ENCODE assay signal across 10 cellular contexts in genomic region chr3:48468329-48468731, GRCh38. TPM values are rescaled to one million over a fixed set of nuclear protein-coding genes. Genes with fewer than 3 reads are reported as not detected.
A peak's percentile ranks its signal among the peaks of the same experiment; 100 is the strongest.
DNase-seq lines count a peak whose midpoint lies in the region; ATAC-seq and TF ChIP-seq lines count a peak whose summit lies in the region.
"Had no signal": no experiment of that assay in that cellular context is flagged by ENCODE, and none has a peak within 500 bp of the region (broad histone marks: within the 10 kb centered on the region; RNA-seq: fewer than 3 reads in every experiment).

No MANE protein-coding gene starts in this region.

- peak overlapping the region; percentile 93 for H3K9ac ChIP-seq in adipocyte (ENCODE audit: low read length)

- DNase-seq in heart left ventricle (no peak), left cardiac atrium (no peak), adipocyte (ENCODE audit: low read depth) (no peak), uterus (no peak), NCI-H510A (lab: John Stamatoyannopoulos, UW) (no peak), mesenteric fat pad (ENCODE audit: low spot score) (no peak)
- DNase-seq: activated CD4-positive, alpha-beta T cell treated with anti-CD3 and anti-CD28 coated beads, Interleukin-2, amount 50 U/mL, for 48 hours; stimulated activated naive CD4-positive, alpha-beta T cell had no signal

- 44 to 71% (median 61%) methylated on average over 3 to 8 of the region's 8 CpGs for WGBS in heart left ventricle, 4 donors

- peak overlapping the region in 3 of 12 donors; percentile 6 to 71 (median 64) for H3K4me3 ChIP-seq in heart left ventricle
- no peak overlapping the region for H3K4me3 ChIP-seq in adipocyte (ENCODE audit: low read length)
- H3K4me3 ChIP-seq in muscle layer of duodenum (ENCODE audit: low read depth in 1 of 2, low read length in 2 of 2), result no peak overlapping the region
- H3K4me3 ChIP-seq in uterus, result no peak overlapping the region

- intact Hi-C loops in heart left ventricle (cut with DNase I) (loop anchor here in 6 of 10 donors (5.0 to 10.0 kb wide), 3 partner anchors 34 to 166 kb away; partner anchors contain the start of genes SHISA5 (in 4 of the 6) and SLC26A6 (in 1 of the 6)), left cardiac atrium (cut with DNase I) (loop anchor here in 1 of 2 donors (5.0 kb wide), 1 partner anchor 34 kb away; the partner anchor contains the start of gene SHISA5), uterus (cut with DNase I; ENCODE audit: low total_unique reads) (loop anchor here (5.0 kb wide), 1 partner anchor 79 kb away; no protein-coding TSS in a partner anchor)

- H3K27ac ChIP-seq in heart left ventricle, result peak overlapping the region in 11 of 12 donors; percentile 44 to 100 (median 99)
- peak overlapping the region; percentile 99 for H3K27ac ChIP-seq in muscle layer of duodenum (ENCODE audit: low read length)
- H3K27ac ChIP-seq in uterus, result peak overlapping the region; percentile 99 to 100

- H3K36me3 ChIP-seq in heart left ventricle, result peaks cover 0 to 45% (median 19%) of the 10 kb centered on the region in 9 donors
- peaks cover 27% of the 10 kb centered on the region for H3K36me3 ChIP-seq in adipocyte (ENCODE audit: control insufficient read depth, insufficient read depth, low read length, severe bottlenecking)
- H3K36me3 ChIP-seq in muscle layer of duodenum (ENCODE audit: control insufficient read depth in 1 of 2, insufficient read depth in 2 of 2, low read length in 2 of 2), result peaks cover 18 to 45% of the 10 kb centered on the region in 2 donors
- no peaks in the 10 kb centered on the region for H3K36me3 ChIP-seq in uterus

- H3K4me1 ChIP-seq in heart left ventricle (peaks cover 17 to 82% (median 74%) of the 10 kb centered on the region in 12 donors), adipocyte (ENCODE audit: control insufficient read depth, insufficient read depth, low read length) (peaks cover 37% of the 10 kb centered on the region), muscle layer of duodenum (ENCODE audit: control insufficient read depth in 1 of 2, insufficient read depth in 2 of 2, low read length in 2 of 2) (peaks cover 28 to 68% of the 10 kb centered on the region in 2 donors), uterus (peaks cover 10 to 28% of the 10 kb centered on the region in 2 donors)

- H3K9me3 ChIP-seq in heart left ventricle, result no peaks in the 10 kb centered on the region
- H3K9me3 ChIP-seq in adipocyte (ENCODE audit: control insufficient read depth, low read length), result no peaks in the 10 kb centered on the region
- no peaks in the 10 kb centered on the region for H3K9me3 ChIP-seq in muscle layer of duodenum (ENCODE audit: control insufficient read depth in 1 of 2, low read length in 2 of 2)
- no peaks in the 10 kb centered on the region for H3K9me3 ChIP-seq in uterus

- TF ChIP-seq POLR2A in heart left ventricle (IDR thresholded peaks at IDR 0.05), result no peak
- no peak for TF ChIP-seq POLR2A in uterus (IDR thresholded peaks at IDR 0.05)

- ATAC-seq in heart left ventricle (no peak), left cardiac atrium (no peak), HG02798 (IDR thresholded peaks at IDR 0.05; ENCODE audit: poor library complexity, unreplicated experiment) (no peak)

- TF ChIP-seq CTCF in heart left ventricle (IDR thresholded peaks at IDR 0.05), result no peak
- TF ChIP-seq CTCF in uterus (IDR thresholded peaks at IDR 0.05), result no peak

- H3K27me3 ChIP-seq in heart left ventricle (no peaks in the 10 kb centered on the region), adipocyte (replicated peaks; ENCODE audit: control insufficient read depth, insufficient read depth, low read length) (no peaks in the 10 kb centered on the region), muscle layer of duodenum (ENCODE audit: low read depth, low read length) (no peaks in the 10 kb centered on the region), uterus (no peaks in the 10 kb centered on the region)

RNA-seq across cellular contexts. Expression of gene ATRIP, which starts 21.8 kb away (rescaled TPM):
- total RNA-seq in heart left ventricle, result 1 to 10 TPM; 2.1 to 5.0 (median 3.6) TPM
- polyA plus RNA-seq in heart left ventricle, result 1 to 10 TPM; 2.6 to 5.1 TPM
- 1 to 10 TPM; 3.9 to 5.7 TPM for total RNA-seq in left cardiac atrium
- total RNA-seq in uterus, result 10 to 100 TPM in 1 of 4 donors, 1 to 10 TPM in 3; 5.3 to 11.5 (median 7.5) TPM
- total RNA-seq in mesenteric fat pad, result 7.2 TPM

RNA-seq across cellular contexts. Expression of gene TMA7, which starts 28.3 kb away (rescaled TPM):
- total RNA-seq in heart left ventricle (100 to 1,000 TPM; 177 to 284 (median 198) TPM), left cardiac atrium (100 to 1,000 TPM; 190 to 238 TPM), uterus (100 to 1,000 TPM in 3 of 4 donors, 10 to 100 TPM in 1; 94.8 to 195 (median 141) TPM), mesenteric fat pad (144 TPM)
- 100 to 1,000 TPM; 289 to 733 TPM for polyA plus RNA-seq in heart left ventricle

RNA-seq across cellular contexts. Expression of gene CCDC51, which starts 28.4 kb away (rescaled TPM):
- total RNA-seq in heart left ventricle, result 10 to 100 TPM in 6 of 9 donors, 1 to 10 TPM in 3; 8.2 to 14.8 (median 11.6) TPM
- polyA plus RNA-seq in heart left ventricle, result 10 to 100 TPM in 1 of 2 donors, 1 to 10 TPM in 1; 9.3 to 13.5 TPM
- total RNA-seq in left cardiac atrium, result 10 to 100 TPM in 1 of 2 donors, 1 to 10 TPM in 1; 7.0 to 10.9 TPM
- total RNA-seq in uterus, result 10 to 100 TPM in 2 of 4 donors, 1 to 10 TPM in 2; 2.6 to 11.1 (median 7.8) TPM
- 11.6 TPM for total RNA-seq in mesenteric fat pad

RNA-seq across cellular contexts. Expression of gene SHISA5, which starts 35.6 kb away (rescaled TPM):
- total RNA-seq in heart left ventricle, result 100 to 1,000 TPM in 2 of 9 donors, 10 to 100 TPM in 7; 38.6 to 124 (median 54.6) TPM
- 10 to 100 TPM; 25.8 to 68.5 TPM for polyA plus RNA-seq in heart left ventricle
- total RNA-seq in left cardiac atrium, result 100 to 1,000 TPM in 1 of 2 donors, 10 to 100 TPM in 1; 73.3 to 108 TPM
- total RNA-seq in uterus, result 100 to 1,000 TPM in 1 of 4 donors, 10 to 100 TPM in 3; 52.4 to 210 (median 72.8) TPM
- 170 TPM for total RNA-seq in mesenteric fat pad

RNA-seq across cellular contexts. Expression of gene PLXNB1, which starts 38.4 kb away (rescaled TPM):
- total RNA-seq in heart left ventricle, result 10 to 100 TPM; 28.0 to 71.8 (median 46.4) TPM
- 10 to 100 TPM; 31.8 to 64.6 TPM for polyA plus RNA-seq in heart left ventricle
- 10 to 100 TPM; 43.3 to 55.0 TPM for total RNA-seq in left cardiac atrium
- total RNA-seq in uterus, result 100 to 1,000 TPM in 1 of 4 donors, 10 to 100 TPM in 3; 23.5 to 133 (median 60.9) TPM
- total RNA-seq in mesenteric fat pad, result 40.0 TPM
